ENCODE assay signal across 1 cellular context in genomic region chr17:44909681-44910144, GRCh38.
TF ChIP-seq lines count a peak whose summit lies in the region.

No MANE protein-coding gene starts in this region.

TF ChIP-seq in HepG2, 621 proteins besides CTCF, POLR2A, EP300 and RAD21:
- TF ChIP-seq HMGA1 (CRISPR knock-in tag; conservative IDR thresholded peaks at IDR 0.05), result no peak
